ENCODE assay signal across 1 cellular context in genomic region chr3:4759689-4760312, GRCh38.
TF ChIP-seq lines count a peak whose summit lies in the region.

No MANE protein-coding gene starts in this region.

TF ChIP-seq in K562, 482 proteins besides CTCF, POLR2A, EP300 and RAD21 (continued from another document and continues in another):
- TF ChIP-seq TFAP4 (CRISPR knock-in tag; IDR thresholded peaks at IDR 0.05; ENCODE audit: borderline replicate concordance), result peak; percentile 8; the same call in 1 of the 2 replicates
- no peak for TF ChIP-seq ZC3H11A (IDR thresholded peaks at IDR 0.05; ENCODE audit: low read depth, low read length)
- no peak; the same call in 1 of the 2 replicates for TF ChIP-seq RREB1 (CRISPR knock-in tag; IDR thresholded peaks at IDR 0.05)
- TF ChIP-seq IRF2 (CRISPR knock-in tag; IDR thresholded peaks at IDR 0.05), result no peak
- 0 out of 2 replicates have a peak, but pooled peaks have one; percentile 17 for TF ChIP-seq BHLHE40 (IDR thresholded peaks at IDR 0.05; ENCODE audit: low read length)
- no peak; the same call in 1 of the 2 replicates for TF ChIP-seq ZNF197 (CRISPR knock-in tag; IDR thresholded peaks at IDR 0.05; ENCODE audit: low read depth)
- TF ChIP-seq PRDM10 (IDR thresholded peaks at IDR 0.05; ENCODE audit: partially characterized antibody), result no peak
- TF ChIP-seq CXXC5 (CRISPR knock-in tag; IDR thresholded peaks at IDR 0.05), result 0 out of 2 replicates have a peak, but pooled peaks have one; percentile 33
- TF ChIP-seq TAF7 (tag; IDR thresholded peaks at IDR 0.05), result peak; percentile 22
- TF ChIP-seq NFE2 (IDR thresholded peaks at IDR 0.05; ENCODE audit: low read depth), result no peak
- no peak for TF ChIP-seq RBFOX2 (IDR thresholded peaks at IDR 0.05; ENCODE audit: low read depth, low read length)
- TF ChIP-seq VEZF1 (CRISPR knock-in tag; IDR thresholded peaks at IDR 0.05), result no peak
- TF ChIP-seq ZNF384 (IDR thresholded peaks at IDR 0.05; ENCODE audit: low read depth, low read length), result no peak
- no peak for TF ChIP-seq SAP30 (IDR thresholded peaks at IDR 0.05; ENCODE audit: borderline replicate concordance, insufficient read depth, low read depth, low read length, poor library complexity, severe bottlenecking)
- TF ChIP-seq CCNT2 (IDR thresholded peaks at IDR 0.05; ENCODE audit: borderline replicate concordance, extremely low read depth, insufficient read length, low read depth, low read length), result peak; percentile 39
- no peak for TF ChIP-seq PCBP1 (IDR thresholded peaks at IDR 0.05; ENCODE audit: low read depth, low read length, poor library complexity, severe bottlenecking)
- TF ChIP-seq RBM22 (IDR thresholded peaks at IDR 0.05; ENCODE audit: low read depth, low read length, poor library complexity, severe bottlenecking), result no peak
- TF ChIP-seq ZBED1 (IDR thresholded peaks at IDR 0.05), result 0 out of 2 replicates have a peak, but pooled peaks have one; percentile 24
- TF ChIP-seq TEAD2 (tag; IDR thresholded peaks at IDR 0.05), result no peak
- no peak for TF ChIP-seq ZFP30 (CRISPR knock-in tag; IDR thresholded peaks at IDR 0.05; ENCODE audit: borderline replicate concordance)
- TF ChIP-seq TAF9B (IDR thresholded peaks at IDR 0.05; ENCODE audit: partially characterized antibody), result no peak
- TF ChIP-seq COPS2 (conservative IDR thresholded peaks at IDR 0.05), result no peak
- no peak for TF ChIP-seq KDM2B (CRISPR knock-in tag; IDR thresholded peaks at IDR 0.05)
- TF ChIP-seq ZNF655 (CRISPR knock-in tag; IDR thresholded peaks at IDR 0.05), result no peak
- no peak for TF ChIP-seq GTF2E2 (tag; IDR thresholded peaks at IDR 0.05)
- TF ChIP-seq NBN (IDR thresholded peaks at IDR 0.05; ENCODE audit: low read depth), result no peak
- TF ChIP-seq ZNF324 (CRISPR knock-in tag; IDR thresholded peaks at IDR 0.05), result no peak
- TF ChIP-seq THAP12 (CRISPR knock-in tag; IDR thresholded peaks at IDR 0.05), result no peak
- no peak for TF ChIP-seq ZNF445 (CRISPR knock-in tag; IDR thresholded peaks at IDR 0.05; ENCODE audit: low read depth)
- no peak for TF ChIP-seq NKRF (IDR thresholded peaks at IDR 0.05; ENCODE audit: borderline replicate concordance)
- TF ChIP-seq CEBPB (tag; IDR thresholded peaks at IDR 0.05), result no peak
- 0 out of 2 replicates have a peak, but pooled peaks have one; percentile 3 for TF ChIP-seq ETV1 (tag; conservative IDR thresholded peaks at IDR 0.05; ENCODE audit: low read depth)
- no peak for TF ChIP-seq FOS (IDR thresholded peaks at IDR 0.05; ENCODE audit: extremely low read depth, insufficient read length)
- no peak for TF ChIP-seq BCL6 (CRISPR knock-in tag; IDR thresholded peaks at IDR 0.05)
- 0 out of 2 replicates have a peak, but pooled peaks have one; percentile 33 for TF ChIP-seq GABPA (tag; conservative IDR thresholded peaks at IDR 0.05; ENCODE audit: low read depth)
- TF ChIP-seq ZNF133 (CRISPR knock-in tag; IDR thresholded peaks at IDR 0.05), result no peak
- no peak for TF ChIP-seq CBX3 (IDR thresholded peaks at IDR 0.05; ENCODE audit: borderline replicate concordance in 1 of 2, low read length in 2 of 2)
